Comparison of ENCODE assay signal across 8 cellular contexts in the genomic region with DNA sequence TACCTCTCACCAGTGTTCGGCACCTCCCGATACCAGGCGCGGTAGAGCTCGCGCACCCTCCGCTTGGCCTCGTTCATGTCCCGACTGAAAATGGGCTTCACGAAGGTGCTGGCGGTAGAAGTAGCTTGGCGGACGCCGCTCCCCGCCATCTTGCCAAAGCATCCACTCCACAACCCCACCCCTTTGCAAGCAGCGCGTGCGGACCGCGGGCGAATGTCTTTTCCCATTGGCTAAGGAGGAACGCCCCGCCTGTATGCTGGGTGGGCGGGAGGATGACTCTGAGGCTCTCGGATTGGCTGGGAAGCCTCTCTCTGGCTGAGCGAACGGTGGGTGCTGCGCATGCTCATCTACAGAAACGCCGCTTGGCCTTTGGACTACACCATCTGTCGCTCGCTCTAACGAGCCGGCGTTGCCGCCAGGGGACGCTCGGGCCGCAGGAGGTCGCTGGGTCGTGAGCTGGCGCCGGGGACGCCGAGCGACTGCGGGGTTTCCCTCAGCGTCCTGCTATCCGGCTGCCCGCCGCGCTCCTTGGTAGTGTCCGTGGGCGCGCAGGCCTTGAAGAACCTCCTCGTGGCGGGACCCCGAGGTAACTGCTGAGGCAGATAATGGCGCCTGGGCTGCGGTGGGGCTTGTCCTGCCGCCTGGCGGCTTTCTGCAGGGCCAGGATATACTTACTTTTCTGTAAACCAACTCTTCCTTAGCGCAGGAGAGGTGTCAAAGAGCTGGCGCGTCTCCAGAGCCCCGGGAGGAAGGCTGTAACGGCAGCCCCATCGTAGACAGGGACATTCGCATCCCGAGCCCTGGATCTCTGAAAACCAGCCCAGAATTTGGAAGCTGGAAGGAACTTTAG. TPM values are rescaled to one million over a fixed set of nuclear protein-coding genes. Genes with fewer than 3 reads are reported as not detected.
DNase-seq lines count a peak whose midpoint lies in the region; TF ChIP-seq lines count a peak whose summit lies in the region.

Gene NDUFA6 (minus strand): TSS at position 177 of the 850 bp plus-strand sequence. CDS start 28 bp downstream, at position 149.

- H3K4me1 Mint-ChIP-seq in H9 (peaks cover 4 to 15% of the 10 kb centered on the region in 2 experiments), neural crest cell (peaks cover 30% of the 10 kb centered on the region)

- H3K4me1 ChIP-seq in H9 (ENCODE audit: insufficient read depth, low read length) = no peaks in the 10 kb centered on the region

- H3K9me3 ChIP-seq in H9 (ENCODE audit: control insufficient read depth, low read depth, low read length) (no peaks in the 10 kb centered on the region), MG63 (no peaks in the 10 kb centered on the region)

- H3K27ac ChIP-seq in H9 (ENCODE audit: insufficient read length, low read depth, low read length) = no peak within 1 kb of the TSS

- peak within 1 kb of the TSS; percentile 93 for H3K9ac ChIP-seq in H9 (ENCODE audit: extremely low read depth, insufficient read length, low read length)

- peak within 1 kb of the TSS; percentile 68 for H3K4me2 ChIP-seq in H9 (ENCODE audit: insufficient read depth, insufficient read length, low read length)

- no peak within 1 kb of the TSS for H2BK15ac ChIP-seq in H9 (ENCODE audit: low read depth, low read length)

- H3K9me3 Mint-ChIP-seq in H9 (peaks cover 9 to 11% of the 10 kb centered on the region in 2 experiments; a peak in 4 of 5 replicates), neural crest cell (peaks cover 2% of the 10 kb centered on the region)

- H2BK20ac ChIP-seq in H9 (ENCODE audit: low read depth, low read length, poor library complexity, severe bottlenecking) = no peak within 1 kb of the TSS

- H3K27me3 Mint-ChIP-seq in H9 (ENCODE audit: low read depth) = peaks cover 16% of the 10 kb centered on the region
- H3K27me3 Mint-ChIP-seq in neural crest cell (ENCODE audit: low read depth) = peaks cover 4% of the 10 kb centered on the region

- no peak within 1 kb of the TSS for H2BK5ac ChIP-seq in H9 (ENCODE audit: insufficient read length, low read length)

- DNase-seq in G401 (ENCODE audit: low spot score) (peak; percentile 100), H9 (peak; percentile 100), MG63 (peak; percentile 98), SIG-M5 (lab: John Stamatoyannopoulos, UW) (peak; percentile 91), activated gamma-delta T cell treated with Interleukin-2 at 50 U/mL for 16 hours (peak; percentile 98), fibroblast of villous mesenchyme (ENCODE audit: low read depth) (peak; percentile 99), neural crest cell (ENCODE audit: low read depth, low spot score) (peak; percentile 97), stromal cell of bone marrow (ENCODE audit: low read depth) (peak; percentile 98)

- peak within 1 kb of the TSS; percentile 75 for H3K4me3 ChIP-seq in MG63
- H3K4me3 ChIP-seq in fibroblast of villous mesenchyme (ENCODE audit: low read depth, low read length) = peak within 1 kb of the TSS; percentile 63

- no peak within 1 kb of the TSS for H3K56ac ChIP-seq in H9 (ENCODE audit: insufficient read length, low read depth, low read length)

- no peaks in the 10 kb centered on the region; the same call in 1 of the 2 replicates for H3K79me2 ChIP-seq in H9 (ENCODE audit: insufficient read depth, low read length)

- no peaks in the 10 kb centered on the region for H4K20me1 ChIP-seq in H9 (ENCODE audit: control insufficient read depth, insufficient read depth, insufficient read length)

- peaks cover 6% of the 10 kb centered on the region for H3K23me2 ChIP-seq in H9 (ENCODE audit: insufficient read length, low read depth, low read length, poor library complexity, severe bottlenecking)

- H3T11ph ChIP-seq in H9 (ENCODE audit: low read length) = no peak within 1 kb of the TSS

- TF ChIP-seq CTCF in H9 (conservative IDR thresholded peaks at IDR 0.05) (peak; percentile 96), fibroblast of villous mesenchyme (IDR thresholded peaks at IDR 0.05; ENCODE audit: insufficient read depth, low read depth, low read length) (peak; percentile 75), neural crest cell (conservative IDR thresholded peaks at IDR 0.05) (peak; percentile 88)

- H3K79me1 ChIP-seq in H9 (ENCODE audit: insufficient read depth, low read depth, low read length, poor library complexity, severe bottlenecking) = peaks cover 3% of the 10 kb centered on the region

- WGBS in H9 (ENCODE audit: extremely low coverage, insufficient read length, low lambda C conversion rate) = no CpG with 5 or more reads among the region's 70 CpGs

- H3K23ac ChIP-seq in H9 (ENCODE audit: insufficient read length, low read depth, low read length) = no peak within 1 kb of the TSS

- no peak within 1 kb of the TSS; the same call in 1 of the 2 replicates for H3K4ac ChIP-seq in H9 (ENCODE audit: low read depth, low read length)

- no peak within 1 kb of the TSS for H2BK120ac ChIP-seq in H9 (ENCODE audit: low read depth, low read length, poor library complexity, severe bottlenecking)

- in situ Hi-C loops in G401 (cut with HindIII; ENCODE audit: low sequenced_read_pairs) = no loop called here

- peaks cover 23% of the 10 kb centered on the region for H3K36me3 ChIP-seq in MG63

- H4K5ac ChIP-seq in H9 (ENCODE audit: insufficient read length, low read depth, low read length) = peak within 1 kb of the TSS; percentile 69

- peak within 1 kb of the TSS; percentile 94 to 99 (median 98) for H3K27ac Mint-ChIP-seq in H9
- peak within 1 kb of the TSS; percentile 100 for H3K27ac Mint-ChIP-seq in neural crest cell (ENCODE audit: unreplicated experiment)

- peak within 1 kb of the TSS; percentile 96 for H3K18ac ChIP-seq in H9 (ENCODE audit: insufficient read length, low read depth, low read length)

- H2BK12ac ChIP-seq in H9 (ENCODE audit: insufficient read length, low read depth, low read length) = no peak within 1 kb of the TSS

- no peak within 1 kb of the TSS for H2AK5ac ChIP-seq in H9 (ENCODE audit: insufficient read length, low read length)

- H4K8ac ChIP-seq in H9 (replicated peaks; ENCODE audit: insufficient read length, low read depth, low read length) = peak within 1 kb of the TSS; percentile 3

- H3K4me3 Mint-ChIP-seq in H9 = peak within 1 kb of the TSS; percentile 95 to 96
- H3K4me3 Mint-ChIP-seq in neural crest cell = peak within 1 kb of the TSS; percentile 100

- H3K27me3 ChIP-seq in H9 (ENCODE audit: insufficient read depth, low read length) (no peaks in the 10 kb centered on the region), MG63 (no peaks in the 10 kb centered on the region)

- H2AFZ ChIP-seq in H9 (ENCODE audit: low read length) = no peak within 1 kb of the TSS

- no peak within 1 kb of the TSS for H4K91ac ChIP-seq in H9 (ENCODE audit: insufficient read length, low read depth, low read length)

- H3K14ac ChIP-seq in H9 (ENCODE audit: insufficient read depth, low read length) = peak within 1 kb of the TSS; percentile 94

- H3K36me3 Mint-ChIP-seq in H9 (ENCODE audit: insufficient read depth in 1 of 3, low read depth in 3 of 3) (peaks cover 26 to 31% (median 30%) of the 10 kb centered on the region in 3 experiments), neural crest cell (ENCODE audit: low read depth) (peaks cover 29% of the 10 kb centered on the region)

RNA-seq across cellular contexts. Expression of gene NDUFA6, which starts in this region (rescaled TPM):
- total RNA-seq in G401 (2014; rRNA removed; shearing (Covaris generic)) = 99.5 and 129 TPM in 2 replicates
- total RNA-seq in H9 (2021) (91.7 and 102 TPM in 2 replicates), fibroblast of villous mesenchyme (40.6 TPM in 2 replicates), neural crest cell (104 and 120 TPM in 2 replicates)
- total RNA-seq in MG63 (2014; rRNA removed; shearing (Covaris generic); ENCODE audit: low replicate concordance) = 62.0 and 91.3 TPM in 2 replicates
